17 cellular contexts compared by ENCODE assay signal in genomic region chr15:87722941-87723691, GRCh38.
DNase-seq lines count a peak whose midpoint lies in the region; ATAC-seq and TF ChIP-seq lines count a peak whose summit lies in the region.
"Had no signal": no experiment of that assay in that cellular context is flagged by ENCODE, and none has a peak within 500 bp of the region (broad histone marks: within the 10 kb centered on the region; RNA-seq: fewer than 3 reads in every experiment).

No MANE protein-coding gene starts in this region.

- H3K36me3 Mint-ChIP-seq in brain, result no peaks in the 10 kb centered on the region
- H3K36me3 Mint-ChIP-seq: CD4-positive, CD25-positive, alpha-beta regulatory T cell; natural killer cell had no signal

- peaks cover 34% of the 10 kb centered on the region for H3K4me1 Mint-ChIP-seq in brain
- H3K4me1 Mint-ChIP-seq: natural killer cell, T-helper 17 cell had no signal

- TF ChIP-seq CTCF in left ventricle myocardium inferior (IDR thresholded peaks at IDR 0.05; ENCODE audit: borderline replicate concordance) (no peak), brain (conservative IDR thresholded peaks at IDR 0.05) (no peak)

- H3K4me1 ChIP-seq in left ventricle myocardium inferior (peaks cover 9% of the 10 kb centered on the region), skeletal muscle tissue (ENCODE audit: control insufficient read depth in 3 of 3, insufficient read depth in 3 of 3, low read length in 3 of 3) (peaks cover 4 to 17% (median 14%) of the 10 kb centered on the region in 3 donors)

- H3K27me3 ChIP-seq in left ventricle myocardium inferior (ENCODE audit: low read depth) (no peaks in the 10 kb centered on the region), skeletal muscle tissue (ENCODE audit: control insufficient read depth in 3 of 3, insufficient read depth in 3 of 3, low read length in 3 of 3) (no peaks in the 10 kb centered on the region)

- H3K27ac Mint-ChIP-seq in brain, result peak overlapping the region in 4 of 5 experiments; percentile 28 to 66 (median 35)
- H3K27ac Mint-ChIP-seq: natural killer cell, T-helper 17 cell had no signal

- H3K4me3 ChIP-seq in left ventricle myocardium inferior, result no peak overlapping the region
- H3K4me3 ChIP-seq in skeletal muscle tissue (ENCODE audit: low read length in 3 of 3), result no peak overlapping the region

- H3K9ac ChIP-seq in skeletal muscle tissue (ENCODE audit: low read depth in 1 of 3, low read length in 3 of 3), result peak overlapping the region in 1 of 3 donors; percentile 36

- ATAC-seq in Right ventricle myocardium superior (ENCODE audit: poor library complexity) (peak; percentile 63), GM21825 (IDR thresholded peaks at IDR 0.05; ENCODE audit: unreplicated experiment) (no peak)
- ATAC-seq: natural killer cell; stimulated activated naive CD8-positive, alpha-beta T cell treated with anti-CD3 and anti-CD28 coated beads, Interleukin-15, Interleukin-2, amounts not matched to agents 100 U/mL and 50 U/mL, for 24 hours; T-helper 17 cell had no signal

- H3K4me3 Mint-ChIP-seq in brain, result peak overlapping the region in 1 of 5 experiments; percentile 62
- H3K4me3 Mint-ChIP-seq: CD4-positive, CD25-positive, alpha-beta regulatory T cell; natural killer cell; T-helper 17 cell had no signal

- intact Hi-C loops in Right ventricle myocardium superior (cut with DNase I) (no loop called here), left ventricle myocardium inferior (cut with micrococcal nuclease) (no loop called here)

- H3K36me3 ChIP-seq in left ventricle myocardium inferior, result no peaks in the 10 kb centered on the region
- H3K36me3 ChIP-seq in skeletal muscle tissue (ENCODE audit: control insufficient read depth in 3 of 3, insufficient read depth in 3 of 3, low read length in 3 of 3), result no peaks in the 10 kb centered on the region

- H3K9me3 ChIP-seq in left ventricle myocardium inferior (replicated peaks) (no peaks in the 10 kb centered on the region), skeletal muscle tissue (ENCODE audit: control insufficient read depth in 3 of 3, low read length in 3 of 3) (no peaks in the 10 kb centered on the region)

- DNase-seq in Right ventricle myocardium superior, result no peak
- no peak for DNase-seq in left ventricle myocardium inferior
- DNase-seq in NCI-H345 treated with DMSO at 0.1 percent for 48 hours (lab: John Stamatoyannopoulos, UW; ENCODE audit: unreplicated experiment), result peak; percentile 91
- DNase-seq in NCI-H526 treated with DMSO at 0.1 percent for 48 hours (lab: John Stamatoyannopoulos, UW), result no peak
- DNase-seq in activated T-cell treated with anti-CD3 and anti-CD28 coated beads for 4 hours, result no peak
- DNase-seq: activated CD4-positive, alpha-beta T cell treated with anti-CD3 and anti-CD28 coated beads for 1 hour; activated gamma-delta T cell; CD4-positive, CD25-positive, alpha-beta regulatory T cell; EL; natural killer cell; NCI-H1694 treated with DMSO at 0.1 percent for 48 hours; stimulated activated naive CD8-positive, alpha-beta T cell treated with anti-CD3 and anti-CD28 coated beads, Interleukin-15, Interleukin-2, amounts not matched to agents 100 U/mL and 50 U/mL, for 24 hours; T-helper 17 cell had no signal

- no peak overlapping the region for H3K27ac ChIP-seq in left ventricle myocardium inferior (replicated peaks)
- H3K27ac ChIP-seq in skeletal muscle tissue (ENCODE audit: low read depth, low read length), result peak overlapping the region; percentile 52
- H3K27ac ChIP-seq: RWPE1 had no signal

- H3K9me3 Mint-ChIP-seq in brain, result peaks cover 0 to 5% (median 0%) of the 10 kb centered on the region in 5 experiments
- H3K9me3 Mint-ChIP-seq: natural killer cell had no signal

- peaks cover 3% of the 10 kb centered on the region for H3K27me3 Mint-ChIP-seq in brain
- H3K27me3 Mint-ChIP-seq: CD4-positive, CD25-positive, alpha-beta regulatory T cell had no signal
